Comparison of ENCODE assay signal across 8 cellular contexts in the genomic region with DNA sequence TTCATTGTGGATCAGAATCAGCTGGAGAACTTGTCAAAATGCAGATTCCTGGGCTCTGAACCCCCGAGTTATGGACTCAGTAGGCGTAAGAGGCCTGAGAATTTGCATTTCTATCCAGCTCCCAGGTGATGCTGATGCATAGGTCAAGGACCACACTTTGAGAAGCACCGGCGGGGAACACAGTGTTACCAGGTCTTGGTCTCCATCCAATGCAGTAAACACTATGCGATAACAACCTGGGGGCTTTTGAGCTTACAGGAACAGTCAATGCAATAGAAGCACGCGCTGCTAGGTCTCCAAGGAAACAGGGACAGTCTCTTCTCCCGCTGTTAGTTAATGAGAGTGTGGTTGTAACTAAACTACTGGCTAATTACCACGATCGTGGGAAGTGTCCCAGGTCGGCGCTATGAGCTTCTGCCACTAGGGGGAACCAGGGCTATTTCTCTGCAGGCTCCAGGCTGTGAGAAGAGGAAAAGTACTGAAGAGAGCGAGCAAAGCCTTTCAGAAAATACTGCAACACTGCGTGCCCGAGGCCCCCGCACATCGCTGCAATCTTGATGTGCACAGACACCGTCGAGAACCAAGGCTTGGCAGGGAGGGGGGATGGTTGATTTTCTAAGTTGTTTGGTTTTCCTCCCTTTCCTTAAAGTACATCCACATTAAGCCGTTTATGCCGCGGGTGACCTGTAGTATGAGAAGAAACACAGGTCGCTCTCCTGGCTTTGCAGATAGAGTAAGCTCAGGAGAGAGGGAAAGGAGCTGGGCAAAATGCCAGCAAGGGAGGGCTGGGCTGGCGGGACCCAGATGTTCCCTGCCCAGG. TPM values are rescaled to one million over a fixed set of nuclear protein-coding genes. Genes with fewer than 3 reads are reported as not detected.
DNase-seq lines count a peak whose midpoint lies in the region; ATAC-seq and TF ChIP-seq lines count a peak whose summit lies in the region.

No MANE protein-coding gene starts in this region.

- H3K79me2 ChIP-seq in HCT116 (ENCODE audit: insufficient read depth, low read length) (no peaks in the 10 kb centered on the region), hepatocyte (no peaks in the 10 kb centered on the region)

- H3K27ac ChIP-seq in HCT116 (ENCODE audit: low read depth, low read length), result no peak overlapping the region
- no peak overlapping the region for H3K27ac ChIP-seq in hepatocyte

- no TSS peak for BruUV-seq in HCT116 (replicated peaks; lab: Mats Ljungman, UMichigan)

- H3K9me3 ChIP-seq in HCT116 (ENCODE audit: control insufficient read depth in 1 of 2, insufficient read depth in 1 of 2, low read depth in 1 of 2, low read length in 2 of 2) (no peaks in the 10 kb centered on the region), T-helper 17 cell (ENCODE audit: control insufficient read depth, low read length, poor library complexity, severe bottlenecking) (no peaks in the 10 kb centered on the region), hepatocyte (ENCODE audit: low read depth) (no peaks in the 10 kb centered on the region)

- 15% methylated on average over 24 of the region's 24 CpGs for WGBS in hepatocyte (ENCODE audit: low lambda C conversion rate, missing lambda C conversion rate)

- no peak overlapping the region for H3K9ac ChIP-seq in HCT116 (ENCODE audit: low read length)

- RAD21 ChIA-PET in HCT116 (lab: Charles Lee; ENCODE audit: low non-redundant PET in 1 of 2, low total read pairs in 2 of 2, uncharacterized antibody in 2 of 2, unreplicated experiment in 2 of 2), result no interaction called here

- peak; percentile 82 for DNase-seq in DMS153 treated with DMSO at 0.1 percent for 48 hours (lab: John Stamatoyannopoulos, UW; ENCODE audit: unreplicated experiment)
- DNase-seq in HCT116 (ENCODE audit: low read depth, low spot score), result peak; percentile 39
- DNase-seq in NCI-H146 treated with DMSO at 0.1 percent for 48 hours (lab: John Stamatoyannopoulos, UW; ENCODE audit: unreplicated experiment), result peak; percentile 80
- DNase-seq in T-helper 17 cell, result peak; percentile 43 to 56 (median 45)
- DNase-seq in amygdala (lab: John Stamatoyannopoulos, UW), result peak in 53 of 56 donors; percentile 13 to 88 (median 60)
- peak; percentile 84 for DNase-seq in hepatocyte (ENCODE audit: low spot score)
- DNase-seq in retinal pigment epithelial cell (ENCODE audit: low read depth), result no peak

- H4K20me1 ChIP-seq in HCT116 (ENCODE audit: insufficient read depth) (no peaks in the 10 kb centered on the region), hepatocyte (ENCODE audit: insufficient read depth, poor library complexity, severe bottlenecking) (no peaks in the 10 kb centered on the region)

- H3K4me3 Mint-ChIP-seq in T-helper 17 cell, result peak overlapping the region; percentile 76

- peaks cover 45% of the 10 kb centered on the region for H3K27me3 Mint-ChIP-seq in T-helper 17 cell

- no peaks in the 10 kb centered on the region for H3K36me3 Mint-ChIP-seq in T-helper 17 cell (ENCODE audit: low read depth)

- H3K4me3 ChIP-seq in HCT116 (replicated peaks in 1 of 2; ENCODE audit: low read depth in 1 of 2, low read length in 2 of 2) (no peak overlapping the region), hepatocyte (no peak overlapping the region), retinal pigment epithelial cell (ENCODE audit: low read length) (peak overlapping the region; percentile 16)

- peaks cover 28% of the 10 kb centered on the region for H3K27me3 ChIP-seq in HCT116 (ENCODE audit: insufficient read depth, low read length)
- peaks cover 28% of the 10 kb centered on the region for H3K27me3 ChIP-seq in hepatocyte

- no peak overlapping the region for H2AFZ ChIP-seq in HCT116 (ENCODE audit: low read depth, low read length, poor library complexity, severe bottlenecking)
- peak overlapping the region; percentile 49 for H2AFZ ChIP-seq in hepatocyte

- CTCF ChIA-PET in HCT116 (lab: Charles Lee), result interaction anchor here (0.9 to 3.3 kb wide), 20 partner anchors 8 to 591 kb away, joined by 3 to 25 read pairs (median 5); a partner anchor contains a TSS

- no peaks in the 10 kb centered on the region for H3K9me2 ChIP-seq in HCT116 (ENCODE audit: insufficient read depth)
- H3K9me2 ChIP-seq in hepatocyte (replicated peaks; ENCODE audit: insufficient read depth), result no peaks in the 10 kb centered on the region

- intact Hi-C loops in HCT116 (cut with micrococcal nuclease), result loop anchor here (5.0 kb wide), 1 partner anchor 585 kb away; no protein-coding TSS in a partner anchor

- no peak overlapping the region for H3K27ac Mint-ChIP-seq in T-helper 17 cell

- peak; percentile 80 for ATAC-seq in HCT116
- ATAC-seq in T-helper 17 cell, result peak; percentile 84
- no peak for ATAC-seq in GM18858 (IDR thresholded peaks at IDR 0.05; ENCODE audit: unreplicated experiment)

- no peaks in the 10 kb centered on the region for H3K36me3 ChIP-seq in HCT116 (ENCODE audit: control insufficient read depth in 1 of 2, insufficient read depth in 2 of 2, low read length in 2 of 2)
- H3K36me3 ChIP-seq in hepatocyte (replicated peaks; ENCODE audit: insufficient read depth, low read depth), result no peaks in the 10 kb centered on the region

- H3K4me1 ChIP-seq in HCT116 (ENCODE audit: control insufficient read depth in 1 of 2, insufficient read depth in 2 of 2, low read length in 2 of 2) (peaks cover 0 to 3% of the 10 kb centered on the region in 2 experiments; a peak in 1 of 4 replicates), hepatocyte (ENCODE audit: insufficient read depth) (peaks cover 9% of the 10 kb centered on the region)

- peak; percentile 58 to 94 (median 86) for TF ChIP-seq CTCF in HCT116 (IDR thresholded peaks at IDR 0.05 in 2 of 3, conservative IDR thresholded peaks at IDR 0.05 in 1 of 3; ENCODE audit: borderline replicate concordance in 1 of 3, insufficient read depth in 1 of 3, low read depth in 2 of 3, low read length in 2 of 3)
- TF ChIP-seq CTCF in hepatocyte (IDR thresholded peaks at IDR 0.05; ENCODE audit: poor library complexity), result peak; percentile 82
- TF ChIP-seq CTCF in retinal pigment epithelial cell (conservative IDR thresholded peaks at IDR 0.05; ENCODE audit: low read depth, low read length), result peak; percentile 97

- peaks cover 13% of the 10 kb centered on the region for H3K4me1 Mint-ChIP-seq in T-helper 17 cell

- POLR2A ChIA-PET in HCT116 (lab: Charles Lee), result no interaction called here

- no peak for TF ChIP-seq POLR2A in HCT116 (IDR thresholded peaks at IDR 0.05; ENCODE audit: borderline replicate concordance, extremely low read depth, insufficient read depth, insufficient read length)

- peak; percentile 57 for TF ChIP-seq RAD21 in HCT116 (IDR thresholded peaks at IDR 0.05; ENCODE audit: low read depth)

- peak overlapping the region; percentile 29; the same call in 1 of the 2 replicates for H3K4me2 ChIP-seq in HCT116 (ENCODE audit: low read length)
- H3K4me2 ChIP-seq in hepatocyte, result peak overlapping the region; percentile 82

TF ChIP-seq in HCT116, 20 proteins besides CTCF, POLR2A, EP300 and RAD21:
- TF ChIP-seq, protein P1, sequence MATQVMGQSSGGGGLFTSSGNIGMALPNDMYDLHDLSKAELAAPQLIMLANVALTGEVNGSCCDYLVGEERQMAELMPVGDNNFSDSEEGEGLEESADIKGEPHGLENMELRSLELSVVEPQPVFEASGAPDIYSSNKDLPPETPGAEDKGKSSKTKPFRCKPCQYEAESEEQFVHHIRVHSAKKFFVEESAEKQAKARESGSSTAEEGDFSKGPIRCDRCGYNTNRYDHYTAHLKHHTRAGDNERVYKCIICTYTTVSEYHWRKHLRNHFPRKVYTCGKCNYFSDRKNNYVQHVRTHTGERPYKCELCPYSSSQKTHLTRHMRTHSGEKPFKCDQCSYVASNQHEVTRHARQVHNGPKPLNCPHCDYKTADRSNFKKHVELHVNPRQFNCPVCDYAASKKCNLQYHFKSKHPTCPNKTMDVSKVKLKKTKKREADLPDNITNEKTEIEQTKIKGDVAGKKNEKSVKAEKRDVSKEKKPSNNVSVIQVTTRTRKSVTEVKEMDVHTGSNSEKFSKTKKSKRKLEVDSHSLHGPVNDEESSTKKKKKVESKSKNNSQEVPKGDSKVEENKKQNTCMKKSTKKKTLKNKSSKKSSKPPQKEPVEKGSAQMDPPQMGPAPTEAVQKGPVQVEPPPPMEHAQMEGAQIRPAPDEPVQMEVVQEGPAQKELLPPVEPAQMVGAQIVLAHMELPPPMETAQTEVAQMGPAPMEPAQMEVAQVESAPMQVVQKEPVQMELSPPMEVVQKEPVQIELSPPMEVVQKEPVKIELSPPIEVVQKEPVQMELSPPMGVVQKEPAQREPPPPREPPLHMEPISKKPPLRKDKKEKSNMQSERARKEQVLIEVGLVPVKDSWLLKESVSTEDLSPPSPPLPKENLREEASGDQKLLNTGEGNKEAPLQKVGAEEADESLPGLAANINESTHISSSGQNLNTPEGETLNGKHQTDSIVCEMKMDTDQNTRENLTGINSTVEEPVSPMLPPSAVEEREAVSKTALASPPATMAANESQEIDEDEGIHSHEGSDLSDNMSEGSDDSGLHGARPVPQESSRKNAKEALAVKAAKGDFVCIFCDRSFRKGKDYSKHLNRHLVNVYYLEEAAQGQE (IDR thresholded peaks at IDR 0.05; ENCODE audit: low read depth), result no peak
- TF ChIP-seq, protein P2, sequence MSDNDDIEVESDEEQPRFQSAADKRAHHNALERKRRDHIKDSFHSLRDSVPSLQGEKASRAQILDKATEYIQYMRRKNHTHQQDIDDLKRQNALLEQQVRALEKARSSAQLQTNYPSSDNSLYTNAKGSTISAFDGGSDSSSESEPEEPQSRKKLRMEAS (IDR thresholded peaks at IDR 0.05), result no peak
- TF ChIP-seq CBX3 (IDR thresholded peaks at IDR 0.05; ENCODE audit: low read depth) (no peak), EGR1 (IDR thresholded peaks at IDR 0.05; ENCODE audit: low read depth) (no peak)
- TF ChIP-seq, protein P3, sequence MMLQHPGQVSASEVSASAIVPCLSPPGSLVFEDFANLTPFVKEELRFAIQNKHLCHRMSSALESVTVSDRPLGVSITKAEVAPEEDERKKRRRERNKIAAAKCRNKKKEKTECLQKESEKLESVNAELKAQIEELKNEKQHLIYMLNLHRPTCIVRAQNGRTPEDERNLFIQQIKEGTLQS (IDR thresholded peaks at IDR 0.05), result no peak

RNA-seq across cellular contexts. Expression of a gene that starts 52.0 kb away (rescaled TPM):
- total RNA-seq in HCT116 (2021; ENCODE audit: unreplicated experiment) (not detected), T-helper 17 cell (not detected), hepatocyte (0.27 and 0.36 TPM in 2 replicates)
- not detected in 2 replicates for polyA plus RNA-seq in HCT116 (2012)
- polyA plus RNA-seq in hepatocyte, result not detected in 2 replicates
